ENCODE assay signal across 13 cellular contexts in the genomic region with DNA sequence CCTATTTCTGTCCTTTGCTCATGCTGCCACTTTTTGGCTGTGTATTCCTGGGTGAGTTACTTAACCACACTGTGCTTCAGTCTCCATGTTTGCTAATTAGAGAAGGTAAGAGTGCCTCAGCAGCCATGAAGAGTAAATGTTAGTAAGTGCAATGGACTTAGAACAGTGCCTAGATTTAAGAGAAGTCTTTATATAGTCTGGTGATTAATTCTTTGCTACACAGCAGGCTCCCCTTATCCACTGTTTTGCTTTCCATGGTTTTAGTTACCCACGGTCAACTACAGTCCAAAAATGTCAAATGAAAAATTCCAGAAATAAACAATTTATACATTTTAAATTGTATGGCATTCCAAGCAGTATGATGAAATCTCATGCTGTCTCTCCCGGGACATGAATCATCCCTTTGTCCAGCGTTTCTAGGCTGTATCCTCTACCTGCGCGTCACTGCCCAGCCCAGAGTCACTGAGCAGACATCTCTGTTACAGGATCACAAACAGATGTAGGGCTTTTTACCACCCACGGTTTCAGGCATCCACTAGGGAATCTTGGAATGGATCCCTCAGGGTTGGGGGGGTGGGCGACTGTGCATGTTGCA.
DNase-seq lines count a peak whose midpoint lies in the region; ATAC-seq and TF ChIP-seq lines count a peak whose summit lies in the region.
"Had no signal": no experiment of that assay in that cellular context is flagged by ENCODE, and none has a peak within 500 bp of the region (broad histone marks: within the 10 kb centered on the region; RNA-seq: fewer than 3 reads in every experiment).

No MANE protein-coding gene starts in this region.

- peak; percentile 45 for DNase-seq in Caki2 (ENCODE audit: low read depth)
- peak; percentile 85 for DNase-seq in RPMI7951 (ENCODE audit: low read depth)
- no peak for DNase-seq in hypothalamus (lab: John Stamatoyannopoulos, UW)
- no peak for DNase-seq in Right ventricle myocardium inferior (ENCODE audit: missing footprints)
- no peak for DNase-seq in nephron progenitor cell
- DNase-seq: activated T-cell treated with anti-CD3 and anti-CD28 coated beads, Interleukin-2, amount 50 U/mL, for 72 hours; DMS53; midbrain; NCI-H1092 treated with DMSO at 0.1 percent for 48 hours; T-cell had no signal

- H3K36me3 Mint-ChIP-seq in nephron progenitor cell (ENCODE audit: low read depth) = peaks cover 23% of the 10 kb centered on the region
- H3K36me3 Mint-ChIP-seq: T-cell had no signal

- no peaks in the 10 kb centered on the region for H4K20me1 ChIP-seq in neural cell (ENCODE audit: insufficient read depth)

- no peaks in the 10 kb centered on the region for H3K9me2 ChIP-seq in neural cell (ENCODE audit: insufficient read depth, low read length)

- H2AFZ ChIP-seq in neural cell (ENCODE audit: low read depth, low read length) = no peak overlapping the region

- no peak overlapping the region for H3K27ac ChIP-seq in neural cell (ENCODE audit: low read length)

- no peak overlapping the region for H3K4me3 ChIP-seq in neural cell (ENCODE audit: low read length)

- no peaks in the 10 kb centered on the region for H3K9me3 ChIP-seq in neural cell (ENCODE audit: low read length)

- H3K4me3 Mint-ChIP-seq in nephron progenitor cell = no peak overlapping the region
- H3K4me3 Mint-ChIP-seq: activated T-cell treated with anti-CD3 and anti-CD28 coated beads, Interleukin-2, amount 50 U/mL, for 72 hours; T-cell had no signal

- ATAC-seq in esophagus mucosa = peak; percentile 77
- ATAC-seq in HG03439 (IDR thresholded peaks at IDR 0.05; ENCODE audit: unreplicated experiment) = no peak
- no peak for ATAC-seq in Right ventricle myocardium inferior
- ATAC-seq: activated T-cell treated with anti-CD3 and anti-CD28 coated beads, Interleukin-2, amount 50 U/mL, for 72 hours; T-cell had no signal

- intact Hi-C loops in Right ventricle myocardium inferior (cut with DNase I) = no loop called here

- H3K36me3 ChIP-seq in neural cell (ENCODE audit: insufficient read depth, low read length) = no peaks in the 10 kb centered on the region

- H3K79me2 ChIP-seq in neural cell (replicated peaks; ENCODE audit: insufficient read depth, low read length) = no peaks in the 10 kb centered on the region

- peaks cover 24% of the 10 kb centered on the region for H3K4me1 Mint-ChIP-seq in nephron progenitor cell
- H3K4me1 Mint-ChIP-seq: T-cell had no signal

- TF ChIP-seq CTCF in neural cell (IDR thresholded peaks at IDR 0.05; ENCODE audit: poor library complexity, severe bottlenecking) (no peak), nephron progenitor cell (IDR thresholded peaks at IDR 0.05) (no peak)

- in situ Hi-C loops in Caki2 (cut with HindIII; ENCODE audit: low pct_unique_long_range_greater_than_20kb, low sequenced_read_pairs) = no loop called here

- no peak overlapping the region for H3K4me2 ChIP-seq in neural cell (ENCODE audit: low read length)

- no peaks in the 10 kb centered on the region for H3K9me3 Mint-ChIP-seq in nephron progenitor cell
- H3K9me3 Mint-ChIP-seq: activated T-cell treated with anti-CD3 and anti-CD28 coated beads, Interleukin-2, amount 50 U/mL, for 72 hours; T-cell had no signal

- no peaks in the 10 kb centered on the region for H3F3A ChIP-seq in neural cell (ENCODE audit: insufficient read depth, low read length, poor library complexity, severe bottlenecking)

- TF ChIP-seq EP300 in neural cell (conservative IDR thresholded peaks at IDR 0.05; ENCODE audit: poor library complexity, severe bottlenecking) = no peak

- no peaks in the 10 kb centered on the region for H3K27me3 ChIP-seq in neural cell (ENCODE audit: insufficient read depth, low read depth, low read length)

- H3K27ac Mint-ChIP-seq in nephron progenitor cell = no peak overlapping the region
- H3K27ac Mint-ChIP-seq: activated T-cell treated with anti-CD3 and anti-CD28 coated beads, Interleukin-2, amount 50 U/mL, for 72 hours; T-cell had no signal

- H3K27me3 Mint-ChIP-seq in nephron progenitor cell (ENCODE audit: low read depth, poor library complexity) = no peaks in the 10 kb centered on the region

- no peak overlapping the region for H3K9ac ChIP-seq in neural cell (ENCODE audit: low read length)

- no peak for TF ChIP-seq RAD21 in neural cell (conservative IDR thresholded peaks at IDR 0.05)

TF ChIP-seq in neural cell, 6 proteins besides CTCF, POLR2A, EP300 and RAD21:
- TF ChIP-seq EZH2 (IDR thresholded peaks at IDR 0.05; ENCODE audit: borderline replicate concordance, insufficient read depth, low read length, poor library complexity, severe bottlenecking) (no peak), POLR2AphosphoS5 (IDR thresholded peaks at IDR 0.05) (peak; percentile 13)

Comparison
In these comparisons a context has a peak if more than half of its experiments do, and no peak if none do; other contexts are left out.
1. DNase-seq: peak in Caki2 (single experiment) and RPMI7951 (single experiment); none in hypothalamus (0 of 51), Right ventricle myocardium inferior (single experiment) and nephron progenitor cell (single experiment).